ENCODE assay signal across 1 cellular context in the genomic region with DNA sequence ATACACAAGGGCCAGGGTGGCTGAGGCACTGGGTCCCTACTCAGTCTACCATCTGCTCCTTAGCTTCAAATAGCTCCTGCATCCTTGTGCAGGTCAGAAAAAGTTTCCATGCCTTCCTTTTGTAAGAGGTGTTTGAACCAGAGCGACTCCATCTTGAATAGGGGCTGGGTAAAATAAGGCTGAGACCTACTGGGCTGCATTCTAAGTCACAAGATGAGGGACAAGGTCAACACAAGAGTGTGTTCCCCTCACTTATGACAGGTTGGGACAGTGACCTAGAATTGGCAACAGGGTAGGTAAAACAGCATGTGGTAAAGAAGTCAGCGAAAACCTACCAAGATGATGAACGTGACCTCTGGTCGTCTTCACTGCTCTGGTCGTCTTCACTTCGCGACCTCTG.
TF ChIP-seq lines count a peak whose summit lies in the region.

No MANE protein-coding gene starts in this region.

TF ChIP-seq in K562, 482 proteins besides CTCF, POLR2A, EP300 and RAD21 (continued from another document):
- TF ChIP-seq PATZ1 (CRISPR knock-in tag; IDR thresholded peaks at IDR 0.05; ENCODE audit: borderline replicate concordance) (no peak), ZBTB34 (CRISPR knock-in tag; IDR thresholded peaks at IDR 0.05) (no peak), NR4A1 (CRISPR knock-in tag; IDR thresholded peaks at IDR 0.05) (no peak), NR4A1 (tag; IDR thresholded peaks at IDR 0.05) (peak; percentile 76; the same call in 1 of the 2 replicates), PRDM10 (IDR thresholded peaks at IDR 0.05; ENCODE audit: partially characterized antibody) (no peak), PTTG1 (tag; IDR thresholded peaks at IDR 0.05; ENCODE audit: low read depth) (0 out of 2 replicates have a peak, but pooled peaks have one; percentile 27), ZFP1 (CRISPR knock-in tag; IDR thresholded peaks at IDR 0.05) (no peak), POLR2B (IDR thresholded peaks at IDR 0.05; ENCODE audit: low read depth, partially characterized antibody) (no peak), ATF1 (CRISPR knock-in tag; IDR thresholded peaks at IDR 0.05) (no peak), ATF1 (tag; IDR thresholded peaks at IDR 0.05) (no peak), ERF (CRISPR knock-in tag; IDR thresholded peaks at IDR 0.05) (no peak)
- TF ChIP-seq, protein P1, sequence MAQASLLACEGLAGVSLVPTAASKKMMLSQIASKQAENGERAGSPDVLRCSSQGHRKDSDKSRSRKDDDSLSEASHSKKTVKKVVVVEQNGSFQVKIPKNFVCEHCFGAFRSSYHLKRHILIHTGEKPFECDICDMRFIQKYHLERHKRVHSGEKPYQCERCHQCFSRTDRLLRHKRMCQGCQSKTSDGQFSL (CRISPR knock-in tag; IDR thresholded peaks at IDR 0.05), result no peak
- TF ChIP-seq, protein P1 (tag; IDR thresholded peaks at IDR 0.05), result peak in 1 of 2 experiments; percentile 52; a peak in 1 of 4 replicates
TF ChIP-seq in K562: peak in this region for 10.
